25 cellular contexts compared by ENCODE assay signal in the genomic region with DNA sequence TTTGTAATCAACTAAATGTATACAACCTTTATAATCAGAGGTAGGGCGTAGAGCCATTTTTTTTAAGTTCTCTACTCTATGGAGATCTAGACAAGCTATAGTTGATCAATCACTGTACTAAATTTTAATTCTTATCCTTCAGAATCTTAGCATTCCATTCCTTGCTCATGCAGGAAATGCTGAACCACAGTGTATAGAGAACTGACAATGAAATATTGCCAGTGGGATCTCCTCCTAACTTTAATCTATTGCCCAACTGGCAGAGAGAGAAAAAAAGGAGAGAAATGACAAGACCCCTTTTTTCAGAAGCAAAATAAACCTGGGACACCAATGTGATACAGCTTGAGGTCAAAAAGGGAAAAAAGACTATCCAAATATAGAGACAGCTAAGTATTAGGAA. TPM values are rescaled to one million over a fixed set of nuclear protein-coding genes. Genes with fewer than 3 reads are reported as not detected.
DNase-seq lines count a peak whose midpoint lies in the region; ATAC-seq and TF ChIP-seq lines count a peak whose summit lies in the region.
"Had no signal": no experiment of that assay in that cellular context is flagged by ENCODE, and none has a peak within 500 bp of the region (broad histone marks: within the 10 kb centered on the region; RNA-seq: fewer than 3 reads in every experiment).

No MANE protein-coding gene starts in this region.

- intact Hi-C loops in IMR-90 (cut with micrococcal nuclease) (loop anchor here (10.0 kb wide), 1 partner anchor 223 kb away; a partner anchor contains a TSS), esophagus muscularis mucosa (cut with DNase I) (no loop called here)

- H3K4me1 ChIP-seq in IMR-90 (ENCODE audit: control insufficient read depth, insufficient read depth, low read length) (peaks cover 12% of the 10 kb centered on the region), fibroblast of lung (ENCODE audit: control insufficient read depth, extremely low read depth, insufficient read depth, low read length) (no peaks in the 10 kb centered on the region), mesenchymal stem cell (ENCODE audit: control insufficient read depth, insufficient read depth, low read depth, low read length) (no peaks in the 10 kb centered on the region), mesendoderm (ENCODE audit: control insufficient read depth, low read depth, low read length) (no peaks in the 10 kb centered on the region), esophagus muscularis mucosa (no peaks in the 10 kb centered on the region)

- no peaks in the 10 kb centered on the region for H4K20me1 ChIP-seq in IMR-90 (ENCODE audit: insufficient read depth, low read length)
- H4K20me1 ChIP-seq in fibroblast of lung (ENCODE audit: control insufficient read depth, extremely low read depth, insufficient read depth, low read length): no peaks in the 10 kb centered on the region

- POLR2A ChIA-PET in IMR-90 (lab: Charles Lee; ENCODE audit: unreplicated experiment): interaction anchor here (0.5 kb wide), 1 partner anchor 106 kb away, joined by 5 read pairs; no protein-coding TSS in a partner anchor

- dilution Hi-C loops in IMR-90 (cut with HindIII; ENCODE audit: low sequenced_read_pairs, unreplicated experiment): no loop called here

- BruUV-seq in IMR-90 (replicated peaks; lab: Mats Ljungman, UMichigan): no TSS peak

- no peak overlapping the region for H2AK9ac ChIP-seq in IMR-90 (replicated peaks; ENCODE audit: low read depth, low read length, poor library complexity)

- TF ChIP-seq CTCF in IMR-90 (conservative IDR thresholded peaks at IDR 0.05; ENCODE audit: low read depth, low read length) (no peak), fibroblast of lung (conservative IDR thresholded peaks at IDR 0.05 in 1 of 2, IDR thresholded peaks at IDR 0.05 in 1 of 2; ENCODE audit: low read depth in 1 of 2, low read length in 2 of 2) (no peak), esophagus muscularis mucosa (IDR thresholded peaks at IDR 0.05) (no peak)

- H3K27me3 ChIP-seq in IMR-90 (ENCODE audit: control insufficient read depth, insufficient read depth, low read length) (no peaks in the 10 kb centered on the region), fibroblast of lung (ENCODE audit: control insufficient read depth, insufficient read depth, low read length) (no peaks in the 10 kb centered on the region), mesenchymal stem cell (ENCODE audit: control insufficient read depth in 1 of 2, insufficient read depth in 1 of 2, low read length in 2 of 2) (no peaks in the 10 kb centered on the region), mesendoderm (ENCODE audit: insufficient read depth, low read length, poor library complexity) (no peaks in the 10 kb centered on the region), esophagus muscularis mucosa (no peaks in the 10 kb centered on the region)

- peak; percentile 62 for ATAC-seq in IMR-90 (ENCODE audit: low read depth)
- ATAC-seq: HepG2, Panc1 had no signal

- no peak for TF ChIP-seq EP300 in esophagus muscularis mucosa (IDR thresholded peaks at IDR 0.05)

- no peak overlapping the region for H4K8ac ChIP-seq in IMR-90 (ENCODE audit: low read depth in 2 of 2, low read length in 2 of 2)
- no peak overlapping the region for H4K8ac ChIP-seq in mesenchymal stem cell (ENCODE audit: low read length)
- H4K8ac ChIP-seq in mesendoderm (ENCODE audit: low read depth, low read length): no peak overlapping the region

- CTCF ChIA-PET in IMR-90 (lab: Yijun Ruan, JAX): no interaction called here

- H3K9me1 ChIP-seq in IMR-90 (ENCODE audit: insufficient read depth, low read length): peaks cover 16% of the 10 kb centered on the region

- H2BK120ac ChIP-seq in IMR-90 (ENCODE audit: low read depth, low read length) (peak overlapping the region; percentile 80; the same call in 1 of the 2 replicates), mesenchymal stem cell (ENCODE audit: low read depth, low read length) (no peak overlapping the region), mesendoderm (ENCODE audit: low read depth, low read length) (no peak overlapping the region)

- no peak overlapping the region for H3K18ac ChIP-seq in IMR-90 (ENCODE audit: low read depth, low read length)
- H3K18ac ChIP-seq in mesenchymal stem cell (ENCODE audit: low read depth in 1 of 2, low read length in 2 of 2): no peak overlapping the region
- no peak overlapping the region for H3K18ac ChIP-seq in mesendoderm (ENCODE audit: low read length)

- H3K9ac ChIP-seq in IMR-90 (ENCODE audit: low read depth, low read length): no peak overlapping the region
- no peak overlapping the region for H3K9ac ChIP-seq in fibroblast of lung (ENCODE audit: insufficient read depth, low read length)
- no peak overlapping the region for H3K9ac ChIP-seq in mesenchymal stem cell (ENCODE audit: low read length)
- no peak overlapping the region for H3K9ac ChIP-seq in mesendoderm (ENCODE audit: low read length)

- in situ Hi-C loops in IMR-90 (cut with MboI; ENCODE audit: low sequenced_read_pairs): no loop called here

- H2BK12ac ChIP-seq in mesenchymal stem cell (ENCODE audit: low read length in 2 of 2): no peak overlapping the region

- H3K4ac ChIP-seq in IMR-90 (ENCODE audit: low read depth, low read length): peak overlapping the region; percentile 78; the same call in 1 of the 2 replicates
- H3K4ac ChIP-seq in mesenchymal stem cell (ENCODE audit: low read depth in 1 of 2, low read length in 2 of 2): no peak overlapping the region
- H3K4ac ChIP-seq in mesendoderm (ENCODE audit: low read depth, low read length): no peak overlapping the region

- peak; percentile 40 for DNase-seq in EL
- peak; percentile 56 for DNase-seq in IMR-90
- peak; percentile 17 to 67 for DNase-seq in fibroblast of lung (ENCODE audit: low read depth in 2 of 2)
- DNase-seq in mesenchymal stem cell: peak; percentile 54
- no peak for DNase-seq in A172 (ENCODE audit: low spot score)
- DNase-seq in mesendoderm: no peak
- no peak for DNase-seq in esophagus muscularis mucosa (ENCODE audit: extremely low spot score)
- DNase-seq: ACHN; AML-193; Calu3; CD8-positive, alpha-beta memory T cell; DMS153; H9; KBM-7; NCI-H1092 treated with DMSO at 0.1 percent for 48 hours; NCI-H146; NCI-H2029; NCI-H2171; NCI-H524 treated with DMSO at 0.1 percent for 48 hours; NCI-H82; SIG-M5 had no signal

- H3K56ac ChIP-seq in IMR-90 (ENCODE audit: extremely low read depth, insufficient read depth, low read length) (no peak overlapping the region), mesendoderm (ENCODE audit: low read length) (no peak overlapping the region)

- H2BK20ac ChIP-seq in IMR-90 (ENCODE audit: low read depth, low read length): peak overlapping the region; percentile 76; the same call in 1 of the 2 replicates

- no CpG with 5 or more reads among the region's 1 CpG for WGBS in IMR-90 (ENCODE audit: extremely low coverage in 2 of 2, insufficient read length in 1 of 2), 2 experiments
- WGBS in mesenchymal stem cell: no CpG with 5 or more reads among the region's 1 CpG
- no CpG with 5 or more reads among the region's 1 CpG for WGBS in mesendoderm (ENCODE audit: extremely low coverage, insufficient coverage, low lambda C conversion rate)
- WGBS in esophagus muscularis mucosa: 100% methylated on average over 1 of the region's 1 CpG

- no peak overlapping the region for H4K91ac ChIP-seq in IMR-90 (ENCODE audit: insufficient read depth, low read depth, low read length)
- H4K91ac ChIP-seq in mesenchymal stem cell (ENCODE audit: low read length): no peak overlapping the region

- H3K14ac ChIP-seq in IMR-90 (replicated peaks; ENCODE audit: low read depth, low read length) (no peak overlapping the region), mesenchymal stem cell (ENCODE audit: low read length in 2 of 2) (no peak overlapping the region)

- H3K79me1 ChIP-seq in IMR-90 (ENCODE audit: low read depth in 1 of 2, low read length in 2 of 2) (no peaks in the 10 kb centered on the region), mesenchymal stem cell (replicated peaks; ENCODE audit: low read length, poor library complexity, severe bottlenecking) (no peaks in the 10 kb centered on the region), mesendoderm (ENCODE audit: low read length) (no peaks in the 10 kb centered on the region)

- no peak overlapping the region for H2BK15ac ChIP-seq in IMR-90 (ENCODE audit: low read depth, low read length)
- H2BK15ac ChIP-seq in mesenchymal stem cell (ENCODE audit: low read depth, poor library complexity, severe bottlenecking): no peak overlapping the region
- H2BK15ac ChIP-seq in mesendoderm (replicated peaks; ENCODE audit: low read depth): no peak overlapping the region

- no peak overlapping the region for H2AK5ac ChIP-seq in IMR-90 (ENCODE audit: low read depth, low read length)
- H2AK5ac ChIP-seq in mesenchymal stem cell (ENCODE audit: low read length, severe bottlenecking): no peak overlapping the region
- H2AK5ac ChIP-seq in mesendoderm (ENCODE audit: low read length): no peak overlapping the region

- H4K5ac ChIP-seq in IMR-90 (ENCODE audit: low read depth, low read length): no peak overlapping the region
- H4K5ac ChIP-seq in mesendoderm (ENCODE audit: low read length): no peak overlapping the region

- no peaks in the 10 kb centered on the region for H3K36me3 ChIP-seq in IMR-90 (ENCODE audit: control insufficient read depth, insufficient read depth, low read length)
- H3K36me3 ChIP-seq in fibroblast of lung (ENCODE audit: control insufficient read depth, insufficient read depth, low read length): no peaks in the 10 kb centered on the region
- H3K36me3 ChIP-seq in mesenchymal stem cell (ENCODE audit: control insufficient read depth in 1 of 2, insufficient read depth in 2 of 2, low read depth in 1 of 2, low read length in 2 of 2): peaks cover 11 to 49% of the 10 kb centered on the region in 2 experiments
- peaks cover 7% of the 10 kb centered on the region for H3K36me3 ChIP-seq in mesendoderm (ENCODE audit: control insufficient read depth, insufficient read depth, low read length)
- peaks cover 64 to 100% (median 93%) of the 10 kb centered on the region in 4 donors for H3K36me3 ChIP-seq in esophagus muscularis mucosa

- H3K23ac ChIP-seq in IMR-90 (ENCODE audit: low read depth, low read length): no peak overlapping the region
- H3K23ac ChIP-seq in mesenchymal stem cell (ENCODE audit: low read length in 2 of 2): no peak overlapping the region
- no peak overlapping the region for H3K23ac ChIP-seq in mesendoderm (ENCODE audit: low read length)

- TF ChIP-seq POLR2A in IMR-90 (IDR thresholded peaks at IDR 0.05; ENCODE audit: low read depth, low read length): no peak
- TF ChIP-seq POLR2A in esophagus muscularis mucosa (IDR thresholded peaks at IDR 0.05; ENCODE audit: low read depth): no peak

- H3K4me3 ChIP-seq in IMR-90 (ENCODE audit: insufficient read depth, low read depth, low read length) (no peak overlapping the region), fibroblast of lung (replicated peaks in 1 of 4; ENCODE audit: control extremely low read depth in 1 of 4, insufficient read depth in 1 of 4, low read depth in 3 of 4, low read length in 4 of 4) (no peak overlapping the region), mesenchymal stem cell (ENCODE audit: insufficient read depth in 1 of 2, low read depth in 1 of 2, low read length in 2 of 2) (no peak overlapping the region), mesendoderm (ENCODE audit: low read length) (no peak overlapping the region), esophagus muscularis mucosa (no peak overlapping the region)

- H3K79me2 ChIP-seq in fibroblast of lung (ENCODE audit: control insufficient read depth, insufficient read depth, low read length): no peaks in the 10 kb centered on the region
- no peaks in the 10 kb centered on the region for H3K79me2 ChIP-seq in mesendoderm (ENCODE audit: control insufficient read depth, insufficient read depth, low read length)

- H2BK5ac ChIP-seq in IMR-90 (ENCODE audit: low read depth, low read length, poor library complexity, severe bottlenecking) (no peak overlapping the region), mesenchymal stem cell (ENCODE audit: low read depth, low read length, poor library complexity, severe bottlenecking) (no peak overlapping the region), mesendoderm (ENCODE audit: low read length) (no peak overlapping the region)

- no peak for TF ChIP-seq RAD21 in IMR-90 (IDR thresholded peaks at IDR 0.05; ENCODE audit: low read length)

- H2AFZ ChIP-seq in IMR-90 (replicated peaks; ENCODE audit: low read length, poor library complexity): no peak overlapping the region
- no peak overlapping the region for H2AFZ ChIP-seq in fibroblast of lung (ENCODE audit: low read length)
- no peak overlapping the region for H2AFZ ChIP-seq in mesenchymal stem cell (ENCODE audit: low read depth, low read length)

- H3K4me2 ChIP-seq in IMR-90 (ENCODE audit: low read depth, low read length) (peak overlapping the region; percentile 42; the same call in 1 of the 2 replicates), fibroblast of lung (ENCODE audit: extremely low read depth, insufficient read depth, low read length) (no peak overlapping the region), mesenchymal stem cell (ENCODE audit: low read length, poor library complexity, severe bottlenecking) (no peak overlapping the region), mesendoderm (ENCODE audit: low read length) (no peak overlapping the region)

- no peaks in the 10 kb centered on the region for H3K9me3 ChIP-seq in IMR-90 (ENCODE audit: control insufficient read depth, insufficient read depth, low read length)
- H3K9me3 ChIP-seq in fibroblast of lung (ENCODE audit: control insufficient read depth, insufficient read depth, low read depth, low read length): no peaks in the 10 kb centered on the region
- no peaks in the 10 kb centered on the region for H3K9me3 ChIP-seq in mesenchymal stem cell (ENCODE audit: control insufficient read depth, low read length)
- H3K9me3 ChIP-seq in esophagus muscularis mucosa: no peaks in the 10 kb centered on the region

- H3K27ac ChIP-seq in IMR-90 (ENCODE audit: insufficient read depth, low read length): no peak overlapping the region
- no peak overlapping the region for H3K27ac ChIP-seq in fibroblast of lung (ENCODE audit: insufficient read depth, low read length)
- no peak overlapping the region for H3K27ac ChIP-seq in mesenchymal stem cell (ENCODE audit: low read length, poor library complexity, severe bottlenecking)
- no peak overlapping the region for H3K27ac ChIP-seq in mesendoderm (ENCODE audit: low read depth, low read length)
- no peak overlapping the region for H3K27ac ChIP-seq in esophagus muscularis mucosa (replicated peaks in 1 of 4)
- H3K27ac ChIP-seq: C4-2B, HL-60 had no signal

RNA-seq across cellular contexts. Expression of a gene that starts 26.4 kb away (rescaled TPM):
- total RNA-seq in IMR-90 (2012; rRNA removed) (22.9 and 40.0 TPM in 2 replicates), fibroblast of lung (21.3 and 27.1 TPM in 2 replicates), esophagus muscularis mucosa (100 to 1,000 TPM in 1 of 4 donors, 10 to 100 TPM in 3; 67.1 to 106 (median 71.6) TPM)
- polyA plus RNA-seq in IMR-90 (2012; rRNA removed) (26.4 and 36.4 TPM in 2 replicates), fibroblast of lung (34.1 and 38.8 TPM in 2 replicates)
- polyA plus RNA-seq in IMR-90 (2012; cell fraction: cytosol; rRNA removed): 9.5 and 34.7 TPM in 2 replicates
- polyA plus RNA-seq in IMR-90 (2012; cell fraction: nucleus; rRNA removed; ENCODE audit: low replicate concordance): 7.7 and 38.3 TPM in 2 replicates
- polyA plus RNA-seq in fibroblast of lung (2012): 45.6 and 54.6 TPM in 2 replicates
- polyA minus RNA-seq in fibroblast of lung (ENCODE audit: low replicate concordance): 4.7 and 16.5 TPM in 2 replicates
- 32.2 TPM for polyA plus RNA-seq in mesenchymal stem cell (2013, experiment 1 of 2)
- polyA plus RNA-seq in mesenchymal stem cell (2013, experiment 2 of 2): 32.6 TPM
- total RNA-seq in A172 (2014; rRNA removed; shearing (Covaris generic)): 17.2 and 17.6 TPM in 2 replicates
- 31.6 TPM for polyA plus RNA-seq in mesendoderm (2013, experiment 1 of 2)
- 31.3 TPM for polyA plus RNA-seq in mesendoderm (2013, experiment 2 of 2)

Comparison
In these comparisons a context has a peak if more than half of its experiments do, and no peak if none do; other contexts are left out.
1. DNase-seq: peak in EL (single experiment), IMR-90 (single experiment), fibroblast of lung (2 of 2) and mesenchymal stem cell (single experiment); none in A172 (single experiment), mesendoderm (single experiment) and esophagus muscularis mucosa (single experiment).